ENCODE assay signal across 23 cellular contexts in the genomic region with DNA sequence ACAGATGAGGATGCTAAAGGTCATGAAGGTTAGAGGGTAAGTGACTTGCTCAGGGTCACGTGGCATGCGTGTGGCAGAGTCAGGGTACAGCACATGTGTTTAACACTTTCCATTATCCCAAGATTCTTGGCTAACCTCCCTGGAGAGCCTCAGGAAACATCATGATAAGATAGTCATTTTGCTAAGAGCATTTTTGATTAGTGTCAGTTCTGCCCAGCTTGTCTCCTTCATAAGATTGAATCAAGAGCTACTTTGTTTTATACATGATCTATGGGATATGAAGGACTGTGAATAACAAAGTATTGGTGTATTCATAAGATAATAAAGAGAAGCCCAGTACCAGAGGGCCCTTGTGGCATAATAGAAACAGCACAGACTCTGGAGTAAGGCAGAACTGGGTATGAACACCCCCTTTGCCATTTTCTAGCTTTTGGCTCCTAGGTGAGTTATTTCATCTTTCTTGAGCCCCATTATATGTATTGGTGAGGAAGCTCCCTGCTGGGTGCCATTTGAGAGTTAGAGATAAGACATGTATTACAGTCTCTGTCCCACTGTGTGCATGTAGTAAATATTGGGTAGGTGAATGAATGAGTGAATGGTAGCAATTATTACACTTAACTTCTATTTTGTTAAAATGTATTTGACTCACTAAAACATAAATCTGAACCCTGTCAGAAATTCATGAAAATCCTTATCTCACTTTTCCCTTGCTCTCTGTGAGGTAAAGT.
"Had no signal": no experiment of that assay in that cellular context is flagged by ENCODE, and none has a peak within 500 bp of the region (broad histone marks: within the 10 kb centered on the region; RNA-seq: fewer than 3 reads in every experiment).

No MANE protein-coding gene starts in this region.

- H3K27ac Mint-ChIP-seq: naive thymus-derived CD4-positive, alpha-beta T cell; nephron progenitor cell had no signal

- H3K4me3 ChIP-seq: esophagus squamous epithelium, prostate gland, right atrium auricular region, smooth muscle cell, stomach, thoracic aorta, tibial nerve, upper lobe of left lung had no signal

- H3K27me3 ChIP-seq: esophagus squamous epithelium, right atrium auricular region, stomach, tibial nerve, upper lobe of left lung had no signal

- H3K4me3 Mint-ChIP-seq: effector memory CD8-positive, alpha-beta T cell; naive thymus-derived CD4-positive, alpha-beta T cell; nephron progenitor cell had no signal

- H3K36me3 ChIP-seq: prostate gland had no signal

- H3K9me3 Mint-ChIP-seq: effector memory CD8-positive, alpha-beta T cell; naive thymus-derived CD4-positive, alpha-beta T cell had no signal

- DNase-seq: cortex of kidney; effector memory CD8-positive, alpha-beta T cell; erythroblast; esophagus squamous epithelium; head of caudate nucleus; mesenchymal stem cell; midbrain; naive thymus-derived CD4-positive, alpha-beta T cell; nephron progenitor cell; nucleus accumbens; stimulated activated CD4-positive, alpha-beta T cell treated with anti-CD3 and anti-CD28 coated beads, Interleukin-12 subunit alpha, Interleukin-12 subunit beta, amount 100 ng/mL, for 4 hours; stimulated activated CD4-positive, alpha-beta T cell treated with anti-CD3 and anti-CD28 coated beads, Interleukin-1b, Interleukin-23, amount 100 ng/mL, for 48 hours; stimulated activated CD4-positive, alpha-beta T cell treated with anti-CD3 and anti-CD28 coated beads, Interleukin-4, amount 100 ng/mL, for 1 hour; stimulated activated CD8-positive, alpha-beta memory T cell treated with anti-CD3 and anti-CD28 coated beads, Interleukin-4, amount 100 ng/mL, for 48 hours; stimulated activated naive CD4-positive, alpha-beta T cell treated with Interleukin-2 at 50 U/mL for 16 hours; stomach; upper lobe of left lung had no signal

- ATAC-seq: effector memory CD8-positive, alpha-beta T cell; naive thymus-derived CD4-positive, alpha-beta T cell; sciatic nerve had no signal

- H3K27me3 Mint-ChIP-seq: effector memory CD8-positive, alpha-beta T cell; naive thymus-derived CD4-positive, alpha-beta T cell had no signal

- H3K27ac ChIP-seq: esophagus squamous epithelium, prostate gland, right atrium auricular region, stomach, thoracic aorta, upper lobe of left lung had no signal

- H3K9me3 ChIP-seq: esophagus squamous epithelium, prostate gland, right atrium auricular region, stomach, thoracic aorta, tibial nerve, upper lobe of left lung had no signal

- H3K4me1 ChIP-seq: prostate gland, right atrium auricular region, stomach, upper lobe of left lung had no signal
